21 cellular contexts compared by ENCODE assay signal in genomic region chr19:13083627-13084026, GRCh38. TPM values are rescaled to one million over a fixed set of nuclear protein-coding genes. Genes with fewer than 3 reads are reported as not detected.
DNase-seq lines count a peak whose midpoint lies in the region; ATAC-seq and TF ChIP-seq lines count a peak whose summit lies in the region.
"Had no signal": no experiment of that assay in that cellular context is flagged by ENCODE, and none has a peak within 500 bp of the region (broad histone marks: within the 10 kb centered on the region; RNA-seq: fewer than 3 reads in every experiment).

No MANE protein-coding gene starts in this region.

- DNase-seq in NCI-H345 (lab: John Stamatoyannopoulos, UW) (peak; percentile 6), NCI-H345 treated with DMSO at 0.1 percent for 48 hours (lab: John Stamatoyannopoulos, UW; ENCODE audit: unreplicated experiment) (no peak), RWPE1 (ENCODE audit: low spot score) (no peak), globus pallidus (ENCODE audit: low spot score) (peak; percentile 70), suprapubic skin (ENCODE audit: low spot score in 2 of 2) (no peak), D341Med (ENCODE audit: low spot score) (no peak), NCI-H2081 treated with DMSO at 0.1 percent for 48 hours (lab: John Stamatoyannopoulos, UW) (no peak)
- DNase-seq: activated CD4-positive, alpha-beta T cell treated with anti-CD3 and anti-CD28 coated beads for 1 hour; activated CD8-positive, alpha-beta memory T cell treated with anti-CD3 and anti-CD28 coated beads, Interleukin-2, amount 10 ng/mL, durations not matched to agents 7 days and 5 days; activated naive CD8-positive, alpha-beta T cell treated with anti-CD3 and anti-CD28 coated beads, Interleukin-2, amount 10 ng/mL, durations not matched to agents 7 days and 5 days; foreskin fibroblast; MV-4-11; NCI-H1694 treated with DMSO at 0.1 percent for 48 hours; stimulated activated CD4-positive, alpha-beta T cell treated with anti-CD3 and anti-CD28 coated beads, Interleukin-2, amount 100 ng/mL, for 24 hours; stimulated activated naive CD4-positive, alpha-beta T cell; SW 1271; trophoblast cell had no signal

- H3K9me3 ChIP-seq in suprapubic skin (no peaks in the 10 kb centered on the region), gastroesophageal sphincter (no peaks in the 10 kb centered on the region)
- H3K9me3 ChIP-seq: HAP-1 had no signal

- TF ChIP-seq POLR2A in suprapubic skin (IDR thresholded peaks at IDR 0.05) (no peak), gastroesophageal sphincter (IDR thresholded peaks at IDR 0.05) (no peak)

- TF ChIP-seq CTCF in RWPE1 (conservative IDR thresholded peaks at IDR 0.05; ENCODE audit: low read depth), result no peak
- no peak for TF ChIP-seq CTCF in suprapubic skin (IDR thresholded peaks at IDR 0.05)
- TF ChIP-seq CTCF in gastroesophageal sphincter (IDR thresholded peaks at IDR 0.05), result no peak

- WGBS in suprapubic skin, result 0% methylated on average over 1 of the region's 9 CpGs
- WGBS in gastroesophageal sphincter (ENCODE audit: low coverage in 1 of 2), 2 donors, result 71 to 80% methylated on average over 1 to 2 of the region's 9 CpGs

- peaks cover 71% of the 10 kb centered on the region for H3K36me3 ChIP-seq in suprapubic skin
- H3K36me3 ChIP-seq in gastroesophageal sphincter, result peaks cover 0 to 78% of the 10 kb centered on the region in 2 donors
- H3K36me3 ChIP-seq: HAP-1 had no signal

- CTCF ChIA-PET in RWPE1 (lab: Yijun Ruan, JAX), result interaction anchor here (0.6 to 2.1 kb wide), 4 partner anchors 9 to 106 kb away, joined by 3 to 11 read pairs (median 4); no protein-coding TSS in a partner anchor

- H3K4me1 ChIP-seq in suprapubic skin (peaks cover 35% of the 10 kb centered on the region), gastroesophageal sphincter (peaks cover 3 to 70% (median 24%) of the 10 kb centered on the region in 3 donors)
- H3K4me1 ChIP-seq: HAP-1 had no signal

- ATAC-seq in gastroesophageal sphincter, result no peak
- ATAC-seq: activated CD8-positive, alpha-beta memory T cell treated with anti-CD3 and anti-CD28 coated beads, Interleukin-2, amount 10 ng/mL, durations not matched to agents 7 days and 5 days had no signal

- H3K27me3 ChIP-seq in suprapubic skin, result no peaks in the 10 kb centered on the region
- H3K27me3 ChIP-seq in gastroesophageal sphincter, result no peaks in the 10 kb centered on the region

- POLR2A ChIA-PET in RWPE1 (lab: Yijun Ruan, JAX; ENCODE audit: low non-redundant PET), result no interaction called here

- H3K4me3 ChIP-seq in suprapubic skin (no peak overlapping the region), gastroesophageal sphincter (no peak overlapping the region)
- H3K4me3 ChIP-seq: HAP-1 had no signal

- H3K27ac ChIP-seq in RWPE1 (peak overlapping the region; percentile 36; the same call in 1 of the 2 replicates), suprapubic skin (peak overlapping the region; percentile 54), gastroesophageal sphincter (peak overlapping the region in 2 of 4 donors; percentile 71 to 83)
- H3K27ac ChIP-seq: KMS-11 had no signal

- TF ChIP-seq EP300 in suprapubic skin (IDR thresholded peaks at IDR 0.05), result no peak
- no peak for TF ChIP-seq EP300 in gastroesophageal sphincter (IDR thresholded peaks at IDR 0.05)

RNA-seq across cellular contexts. Expression of gene LYL1, which starts 19.0 kb away (rescaled TPM):
- total RNA-seq in suprapubic skin (1 to 10 TPM; 1.5 to 2.7 (median 2.2) TPM), gastroesophageal sphincter (10 to 100 TPM in 2 of 4 donors, 1 to 10 TPM in 2; 9.9 to 11.8 (median 10.8) TPM)
- total RNA-seq: HT1080 had no signal

RNA-seq across cellular contexts. Expression of gene TRMT1, which starts 32.9 kb away (rescaled TPM):
- 10 to 100 TPM; 35.1 to 46.2 (median 40.6) TPM for total RNA-seq in suprapubic skin
- 10 to 100 TPM; 25.7 to 30.0 (median 28.7) TPM for total RNA-seq in gastroesophageal sphincter

RNA-seq across cellular contexts. Expression of gene NACC1, which starts 34.4 kb away (rescaled TPM):
- 10 to 100 TPM; 13.4 to 47.6 (median 35.3) TPM for total RNA-seq in suprapubic skin
- 10 to 100 TPM; 23.8 to 55.2 (median 26.2) TPM for total RNA-seq in gastroesophageal sphincter

Comparison
In these comparisons a context has a peak if more than half of its experiments do, and no peak if none do; other contexts are left out.
1. DNase-seq: peak in NCI-H345 (single experiment) and globus pallidus (single experiment); none in NCI-H345 treated with DMSO at 0.1 percent for 48 hours (single experiment), RWPE1 (single experiment), suprapubic skin (0 of 2), D341Med (single experiment) and NCI-H2081 treated with DMSO at 0.1 percent for 48 hours (single experiment).